Comparison of ENCODE assay signal across 31 cellular contexts in genomic region chr1:119915517-119915916, GRCh38. TPM values are rescaled to one million over a fixed set of nuclear protein-coding genes. Genes with fewer than 3 reads are reported as not detected.
"Had no signal": no experiment of that assay in that cellular context is flagged by ENCODE, and none has a peak within 500 bp of the region (broad histone marks: within the 10 kb centered on the region; RNA-seq: fewer than 3 reads in every experiment).

No MANE protein-coding gene starts in this region.

- DNase-seq: activated CD4-positive, alpha-beta T cell treated with anti-CD3 and anti-CD28 coated beads, Interleukin-2, amount 10 ng/mL, durations not matched to agents 24 days and 14 days; activated CD4-positive, alpha-beta T cell treated with anti-CD3 and anti-CD28 coated beads, Interleukin-2, amount 50 U/mL, for 4 hours; activated CD8-positive, alpha-beta T cell treated with anti-CD3 and anti-CD28 coated beads for 36 hours; activated gamma-delta T cell; activated naive CD4-positive, alpha-beta T cell treated with Interleukin-2 at 50 U/mL for 16 hours; activated naive CD8-positive, alpha-beta T cell treated with anti-CD3 and anti-CD28 coated beads, Interleukin-2, amount 10 ng/mL, durations not matched to agents 7 days and 5 days; activated T-cell treated with anti-CD3 and anti-CD28 coated beads, Interleukin-2, amount 50 U/mL, for 1 hour; activated T-cell treated with anti-CD3 and anti-CD28 coated beads, Interleukin-2, amount 50 U/mL, for 72 hours; amygdala; NCI-H1092 treated with DMSO at 0.1 percent for 48 hours; NCI-H1417; NCI-H1930; NCI-H2081 treated with DMSO at 0.1 percent for 48 hours; NCI-H226; NCI-H446 treated with DMSO at 0.1 percent for 48 hours; NCI-H524; NCI-H69; PC-3; Peyer's patch; RPMI8226; SHP77 treated with DMSO at 0.1 percent for 48 hours; SK-N-SH had no signal

- ATAC-seq: activated CD8-positive, alpha-beta T cell treated with anti-CD3 and anti-CD28 coated beads for 36 hours; activated T-cell treated with anti-CD3 and anti-CD28 coated beads, Interleukin-2, amount 50 U/mL, for 72 hours; PC-3 had no signal

- H3K4me1 Mint-ChIP-seq: activated naive CD4-positive, alpha-beta T cell treated with anti-CD3 and anti-CD28 coated beads, Interleukin-2, amount 50 U/mL, for 24 hours had no signal

- H3K27ac Mint-ChIP-seq: activated CD4-positive, alpha-beta T cell treated with anti-CD3 and anti-CD28 coated beads, Interleukin-2, amount 10 ng/mL, durations not matched to agents 24 days and 14 days; activated CD8-positive, alpha-beta T cell treated with anti-CD3 and anti-CD28 coated beads for 36 hours; activated naive CD8-positive, alpha-beta T cell treated with anti-CD3 and anti-CD28 coated beads, Interleukin-2, amount 10 ng/mL, durations not matched to agents 7 days and 5 days; activated T-cell treated with anti-CD3 and anti-CD28 coated beads, Interleukin-2, amount 50 U/mL, for 72 hours; activated T-helper 2 cell treated with anti-CD3 and anti-CD28 coated beads, Interferon-gamma antibody, Interleukin-2, Interleukin-4, amounts not matched to agents 10 μg/mL and 5 μg/mL and 100 μg/mL, durations not matched to agents 14 hours and 24 hours and 36 hours; T-helper 1 cell treated with Interleukin-12 subunit alpha and Interleukin-12 subunit beta and Interleukin-4 antibody, amounts not matched to agents 30 μg/mL and 1 μg/mL, for 36 hours had no signal

- H3K9me3 Mint-ChIP-seq: activated CD4-positive, alpha-beta T cell treated with anti-CD3 and anti-CD28 coated beads, Interleukin-2, amount 10 ng/mL, durations not matched to agents 24 days and 14 days; activated CD8-positive, alpha-beta T cell treated with anti-CD3 and anti-CD28 coated beads for 36 hours; activated naive CD4-positive, alpha-beta T cell treated with anti-CD3 and anti-CD28 coated beads, Interleukin-2, amount 50 U/mL, for 24 hours; activated naive CD8-positive, alpha-beta T cell treated with anti-CD3 and anti-CD28 coated beads, Interleukin-2, amount 10 ng/mL, durations not matched to agents 7 days and 5 days; activated T-cell treated with anti-CD3 and anti-CD28 coated beads, Interleukin-2, amount 50 U/mL, for 72 hours; activated T-helper 2 cell treated with anti-CD3 and anti-CD28 coated beads, Interferon-gamma antibody, Interleukin-2, Interleukin-4, amounts not matched to agents 10 μg/mL and 5 μg/mL and 100 μg/mL, durations not matched to agents 14 hours and 24 hours and 36 hours; T-helper 1 cell treated with Interleukin-12 subunit alpha and Interleukin-12 subunit beta and Interleukin-4 antibody, amounts not matched to agents 30 μg/mL and 1 μg/mL, for 36 hours; T-helper 2 cell treated with Interferon-gamma antibody and Interleukin-4, amounts not matched to agents 5 μg/mL and 100 μg/mL, for 36 hours had no signal

- H3K27me3 Mint-ChIP-seq: activated CD4-positive, alpha-beta T cell treated with anti-CD3 and anti-CD28 coated beads, Interleukin-2, amount 10 ng/mL, durations not matched to agents 24 days and 14 days; activated CD8-positive, alpha-beta T cell treated with anti-CD3 and anti-CD28 coated beads for 36 hours; activated naive CD4-positive, alpha-beta T cell treated with anti-CD3 and anti-CD28 coated beads, Interleukin-2, amount 50 U/mL, for 24 hours; activated naive CD8-positive, alpha-beta T cell treated with anti-CD3 and anti-CD28 coated beads, Interleukin-2, amount 10 ng/mL, durations not matched to agents 7 days and 5 days had no signal

- H3K4me3 Mint-ChIP-seq: activated CD4-positive, alpha-beta T cell treated with anti-CD3 and anti-CD28 coated beads, Interleukin-2, amount 10 ng/mL, durations not matched to agents 24 days and 14 days; activated CD8-positive, alpha-beta T cell treated with anti-CD3 and anti-CD28 coated beads for 36 hours; activated naive CD4-positive, alpha-beta T cell treated with anti-CD3 and anti-CD28 coated beads, Interleukin-2, amount 50 U/mL, for 24 hours; activated naive CD8-positive, alpha-beta T cell treated with anti-CD3 and anti-CD28 coated beads, Interleukin-2, amount 10 ng/mL, durations not matched to agents 7 days and 5 days; activated T-cell treated with anti-CD3 and anti-CD28 coated beads, Interleukin-2, amount 50 U/mL, for 72 hours; T-helper 1 cell treated with Interleukin-12 subunit alpha and Interleukin-12 subunit beta and Interleukin-4 antibody, amounts not matched to agents 30 μg/mL and 1 μg/mL, for 36 hours; T-helper 2 cell treated with Interferon-gamma antibody and Interleukin-4, amounts not matched to agents 5 μg/mL and 100 μg/mL, for 36 hours had no signal

RNA-seq across cellular contexts. Expression of gene ADAM30, which starts 19.2 kb away (rescaled TPM):
- total RNA-seq: activated CD4-positive, alpha-beta T cell treated with anti-CD3 and anti-CD28 coated beads, Interleukin-2, amount 10 ng/mL, durations not matched to agents 24 days and 14 days; activated CD8-positive, alpha-beta memory T cell treated with anti-CD3 and anti-CD28 coated beads for 36 hours; activated CD8-positive, alpha-beta T cell treated with anti-CD3 and anti-CD28 coated beads for 36 hours; activated naive CD8-positive, alpha-beta T cell treated with anti-CD3 and anti-CD28 coated beads, Interleukin-2, amount 10 ng/mL, durations not matched to agents 7 days and 5 days; activated T-cell treated with anti-CD3 and anti-CD28 coated beads, Interleukin-2, amount 50 U/mL, for 72 hours; activated T-helper 2 cell treated with anti-CD3 and anti-CD28 coated beads, Interferon-gamma antibody, Interleukin-2, Interleukin-4, amounts not matched to agents 10 μg/mL and 5 μg/mL and 100 μg/mL, durations not matched to agents 14 hours and 24 hours and 36 hours; ascending aorta; cardiac muscle cell; LHCN-M2; PC-3; Peyer's patch; SJSA1 had no signal
